Comparison of ENCODE assay signal across 25 cellular contexts in the genomic region with DNA sequence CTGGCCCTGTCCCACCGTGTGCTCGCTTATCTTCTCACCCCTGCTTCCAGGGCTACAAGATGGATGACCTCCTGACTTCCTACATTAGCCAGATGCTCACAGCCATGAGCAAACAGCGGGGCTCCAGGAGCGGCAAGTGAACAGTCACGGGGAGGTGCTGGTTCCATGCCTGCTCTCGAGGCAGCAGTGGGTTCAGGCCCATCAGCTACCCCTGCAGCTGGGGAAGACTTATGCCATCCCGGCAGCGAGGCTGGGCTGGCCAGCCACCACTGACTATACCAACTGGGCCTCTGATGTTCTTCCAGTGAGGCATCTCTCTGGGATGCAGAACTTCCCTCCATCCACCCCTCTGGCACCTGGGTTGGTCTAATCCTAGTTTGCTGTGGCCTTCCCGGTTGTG.
"Had no signal": no experiment of that assay in that cellular context is flagged by ENCODE, and none has a peak within 500 bp of the region (broad histone marks: within the 10 kb centered on the region; RNA-seq: fewer than 3 reads in every experiment).

No MANE protein-coding gene starts in this region.

- ATAC-seq: natural killer cell; right cardiac atrium; sciatic nerve; stimulated activated naive B cell treated with anti-CD40 and anti-IgM and Interleukin-4, amounts not matched to agents 10 μg/mL and 1 μg/mL and 100 μg/mL, for 72 hours; stimulated activated naive CD8-positive, alpha-beta T cell treated with anti-CD3 and anti-CD28 coated beads, Interleukin-15, Interleukin-2, amounts not matched to agents 100 U/mL and 50 U/mL, for 24 hours had no signal

- DNase-seq: left ventricle myocardium inferior; mesendoderm; naive B cell; natural killer cell; nephron progenitor cell; occipital lobe; right cardiac atrium; stimulated activated CD4-positive, alpha-beta T cell treated with anti-CD3 and anti-CD28 coated beads, Interleukin-12 subunit alpha, Interleukin-12 subunit beta, amount 100 ng/mL, for 4 hours; stimulated activated CD4-positive, alpha-beta T cell treated with anti-CD3 and anti-CD28 coated beads, Interleukin-15, amount 100 ng/mL, for 24 hours; stimulated activated CD4-positive, alpha-beta T cell treated with anti-CD3 and anti-CD28 coated beads, Interleukin-2, amount 100 ng/mL, for 24 hours; stimulated activated CD4-positive, alpha-beta T cell treated with anti-CD3 and anti-CD28 coated beads, Interleukin-4, amount 100 ng/mL, for 1 hour; stimulated activated naive B cell treated with anti-CD40 and anti-IgM and Interleukin-4, amounts not matched to agents 10 μg/mL and 1 μg/mL and 100 μg/mL, for 72 hours; stimulated activated naive CD8-positive, alpha-beta T cell treated with anti-CD3 and anti-CD28 coated beads, Interleukin-15, Interleukin-2, amounts not matched to agents 100 U/mL and 50 U/mL, for 24 hours; stomach; testis; thyroid gland; transverse colon had no signal

- H3K27me3 ChIP-seq: neural progenitor cell, neutrophil, ovary, stomach, testis, thyroid gland, transverse colon, upper lobe of left lung had no signal

- H3K4me1 ChIP-seq: left ventricle myocardium inferior, neural progenitor cell, stomach, testis, thyroid gland, transverse colon, upper lobe of left lung had no signal

- H3K36me3 ChIP-seq: neural progenitor cell, neutrophil, ovary, thyroid gland, transverse colon, upper lobe of left lung had no signal

- H3K4me3 ChIP-seq: left ventricle myocardium inferior, lung, neural progenitor cell, ovary, skin epidermis, stomach, testis, thyroid gland, transverse colon, upper lobe of left lung had no signal

- FAIRE-seq: urothelium cell line had no signal

- H2AFZ ChIP-seq: neural progenitor cell had no signal

- H3K4me2 ChIP-seq: neural progenitor cell had no signal

- H3K9me3 ChIP-seq: neutrophil, ovary, stomach, testis, thyroid gland, transverse colon, upper lobe of left lung had no signal

- H3K9ac ChIP-seq: neural progenitor cell had no signal

- H3K27ac ChIP-seq: left ventricle myocardium inferior, neural progenitor cell, neutrophil, ovary, skin epidermis, stomach, testis, thyroid gland, transverse colon, upper lobe of left lung had no signal
